18 cellular contexts compared by ENCODE assay signal in the genomic region with DNA sequence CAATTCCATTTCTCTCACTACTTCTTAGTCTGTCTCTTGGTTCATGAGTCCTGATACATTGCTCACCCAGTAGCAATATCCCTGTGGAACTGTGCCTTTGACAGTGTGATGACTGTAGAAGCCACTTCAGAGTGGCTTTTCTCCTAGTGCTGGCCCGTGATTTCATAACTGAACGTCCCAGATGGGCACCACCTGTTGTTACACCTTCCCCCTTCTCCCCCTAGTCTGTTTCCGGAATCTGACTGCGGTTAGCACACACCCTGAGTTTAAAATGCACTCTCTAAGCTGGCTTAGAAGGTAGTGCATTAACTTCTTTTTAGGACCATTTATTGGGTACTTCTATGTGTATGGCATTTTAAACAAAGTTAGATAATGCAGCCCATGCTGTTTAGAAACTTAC.
"Had no signal": no experiment of that assay in that cellular context is flagged by ENCODE, and none has a peak within 500 bp of the region (broad histone marks: within the 10 kb centered on the region; RNA-seq: fewer than 3 reads in every experiment).

No MANE protein-coding gene starts in this region.

- DNase-seq: activated CD4-positive, alpha-beta T cell treated with anti-CD3 and anti-CD28 coated beads for 4 hours; activated CD8-positive, alpha-beta memory T cell treated with anti-CD3 and anti-CD28 coated beads, Interleukin-2, amount 50 U/mL, for 4 hours; activated CD8-positive, alpha-beta T cell treated with anti-CD3 and anti-CD28 coated beads for 36 hours; activated naive CD8-positive, alpha-beta T cell treated with anti-CD3 and anti-CD28 coated beads, Interleukin-2, amount 50 U/mL, for 24 hours; cortex of kidney; NCI-H146; NCI-H1930; NCI-H345; NCI-H510A treated with DMSO at 0.1 percent for 48 hours; Peyer's patch; Right ventricle myocardium superior; SK-N-SH had no signal

- H3K9me3 Mint-ChIP-seq: activated CD8-positive, alpha-beta T cell treated with anti-CD3 and anti-CD28 coated beads for 36 hours; activated naive CD4-positive, alpha-beta T cell treated with anti-CD3 and anti-CD28 coated beads, Interleukin-2, amount 50 U/mL, for 72 hours; activated naive CD8-positive, alpha-beta T cell treated with anti-CD3 and anti-CD28 coated beads, Interleukin-2, amount 50 U/mL, for 24 hours; brain; central memory CD8-positive, alpha-beta T cell had no signal

- H3K4me3 ChIP-seq: Peyer's patch, SJCRH30 had no signal

- H3K9ac ChIP-seq: SK-N-SH had no signal

- H3K4me1 Mint-ChIP-seq: activated naive CD8-positive, alpha-beta T cell treated with anti-CD3 and anti-CD28 coated beads, Interleukin-2, amount 50 U/mL, for 24 hours had no signal

- H3K4me1 ChIP-seq: Peyer's patch had no signal

- H3K27ac Mint-ChIP-seq: activated CD8-positive, alpha-beta T cell treated with anti-CD3 and anti-CD28 coated beads for 36 hours; activated naive CD4-positive, alpha-beta T cell treated with anti-CD3 and anti-CD28 coated beads, Interleukin-2, amount 50 U/mL, for 72 hours; activated naive CD8-positive, alpha-beta T cell treated with anti-CD3 and anti-CD28 coated beads, Interleukin-2, amount 50 U/mL, for 24 hours; brain had no signal

- H3K4me3 Mint-ChIP-seq: activated CD8-positive, alpha-beta T cell treated with anti-CD3 and anti-CD28 coated beads for 36 hours; activated naive CD8-positive, alpha-beta T cell treated with anti-CD3 and anti-CD28 coated beads, Interleukin-2, amount 50 U/mL, for 24 hours; brain; central memory CD8-positive, alpha-beta T cell had no signal

- H3K9me3 ChIP-seq: Peyer's patch, SJCRH30, SK-N-SH had no signal

- H3K4me2 ChIP-seq: SK-N-SH had no signal

- H3K36me3 ChIP-seq: SJCRH30 had no signal

- H3K27ac ChIP-seq: Peyer's patch, RWPE1, SJCRH30 had no signal

- H3K27me3 Mint-ChIP-seq: activated CD8-positive, alpha-beta T cell treated with anti-CD3 and anti-CD28 coated beads for 36 hours; activated naive CD8-positive, alpha-beta T cell treated with anti-CD3 and anti-CD28 coated beads, Interleukin-2, amount 50 U/mL, for 24 hours; brain; central memory CD8-positive, alpha-beta T cell had no signal

- ATAC-seq: activated CD4-positive, CD25-positive, alpha-beta regulatory T cell treated with anti-CD3 and anti-CD28 coated beads, Interleukin-2, amount 50 U/mL, for 24 hours; activated CD8-positive, alpha-beta T cell treated with anti-CD3 and anti-CD28 coated beads for 36 hours; activated naive CD8-positive, alpha-beta T cell treated with anti-CD3 and anti-CD28 coated beads, Interleukin-2, amount 50 U/mL, for 24 hours had no signal

- H3K27me3 ChIP-seq: Peyer's patch, SJCRH30 had no signal
